In genomic region chr15:65373163-65373651, GRCh38 we compare ENCODE assay signal across 23 cellular contexts. TPM values are rescaled to one million over a fixed set of nuclear protein-coding genes. Genes with fewer than 3 reads are reported as not detected.
DNase-seq lines count a peak whose midpoint lies in the region; ATAC-seq, FAIRE-seq and TF ChIP-seq lines count a peak whose summit lies in the region.
"Had no signal": no experiment of that assay in that cellular context is flagged by ENCODE, and none has a peak within 500 bp of the region (broad histone marks: within the 10 kb centered on the region; RNA-seq: fewer than 3 reads in every experiment).

No MANE protein-coding gene starts in this region.

- H3K27ac ChIP-seq in H9 (ENCODE audit: insufficient read length, low read depth, low read length) (no peak overlapping the region), H1 (ENCODE audit: low read depth, low read length) (no peak overlapping the region)
- H3K27ac ChIP-seq: breast epithelium, psoas muscle, tibial nerve had no signal

- H3K4me1 ChIP-seq in H9 (ENCODE audit: insufficient read depth, low read length) = peaks cover 12% of the 10 kb centered on the region; the same call in 1 of the 2 replicates
- peaks cover 19 to 31% (median 24%) of the 10 kb centered on the region in 4 experiments for H3K4me1 ChIP-seq in H1 (replicated peaks in 1 of 4; ENCODE audit: control insufficient read depth in 3 of 4, insufficient read depth in 4 of 4, low read length in 3 of 4)

- H2BK20ac ChIP-seq in H9 (ENCODE audit: low read depth, low read length, poor library complexity, severe bottlenecking) (no peak overlapping the region), H1 (ENCODE audit: low read length) (no peak overlapping the region)

- TF ChIP-seq POLR2A in H1 (IDR thresholded peaks at IDR 0.05; ENCODE audit: control extremely low read depth in 1 of 2, low read depth in 2 of 2, low read length in 2 of 2) = no peak

- intact Hi-C loops in posterior vena cava (cut with DNase I) = no loop called here

- H3K56ac ChIP-seq in H9 (ENCODE audit: insufficient read length, low read depth, low read length) (no peak overlapping the region), H1 (replicated peaks; ENCODE audit: insufficient read length, low read depth, low read length) (no peak overlapping the region)

- H3K27me3 Mint-ChIP-seq in H9 (ENCODE audit: low read depth) = peaks cover 25% of the 10 kb centered on the region

- H3K9ac ChIP-seq in H9 (ENCODE audit: extremely low read depth, insufficient read length, low read length) = no peak overlapping the region
- H3K9ac ChIP-seq in H1 (replicated peaks in 1 of 4; ENCODE audit: extremely low read depth in 1 of 4, low read depth in 3 of 4, low read length in 3 of 4) = no peak overlapping the region

- H4K8ac ChIP-seq in H9 (replicated peaks; ENCODE audit: insufficient read length, low read depth, low read length) (no peak overlapping the region), H1 (ENCODE audit: extremely low read depth, insufficient read depth, low read length) (peak overlapping the region; percentile 77; the same call in 1 of the 2 replicates)

- H3K9me3 Mint-ChIP-seq in H9 = no peaks in the 10 kb centered on the region
- H3K9me3 Mint-ChIP-seq: activated CD4-positive, alpha-beta memory T cell treated with anti-CD3 and anti-CD28 coated beads for 36 hours; CD8-positive, alpha-beta T cell; T-helper 2 cell treated with Interferon-gamma antibody and Interleukin-4, amounts not matched to agents 5 μg/mL and 100 μg/mL, for 36 hours; WTC11 had no signal

- H2BK12ac ChIP-seq in H9 (ENCODE audit: insufficient read length, low read depth, low read length) (no peak overlapping the region), H1 (ENCODE audit: low read depth, low read length) (no peak overlapping the region)

- no peak overlapping the region for H3K14ac ChIP-seq in H9 (ENCODE audit: insufficient read depth, low read length)
- no peak overlapping the region for H3K14ac ChIP-seq in H1 (ENCODE audit: insufficient read length)

- H3K18ac ChIP-seq in H9 (ENCODE audit: insufficient read length, low read depth, low read length) (no peak overlapping the region), H1 (ENCODE audit: extremely low read depth, low read length) (no peak overlapping the region)

- H3K23me2 ChIP-seq in H9 (ENCODE audit: insufficient read length, low read depth, low read length, poor library complexity, severe bottlenecking) (peaks cover 5% of the 10 kb centered on the region), H1 (ENCODE audit: low read depth, low read length) (peaks cover 10% of the 10 kb centered on the region; the same call in 1 of the 2 replicates)

- DNase-seq in H9 (peak; percentile 19), NCI-H524 treated with DMSO at 0.1 percent for 48 hours (lab: John Stamatoyannopoulos, UW) (peak; percentile 88), H1 (ENCODE audit: low read depth in 1 of 2, low spot score in 2 of 2) (no peak), posterior vena cava (ENCODE audit: low spot score) (peak; percentile 65), DMS153 (lab: John Stamatoyannopoulos, UW) (no peak), OCI-M2 (lab: John Stamatoyannopoulos, UW; ENCODE audit: unreplicated experiment) (no peak)
- DNase-seq: activated CD4-positive, alpha-beta memory T cell treated with anti-CD3 and anti-CD28 coated beads for 36 hours; activated gamma-delta T cell treated with Interleukin-2 at 50 U/mL for 16 hours; CD8-positive, alpha-beta T cell; cortex of kidney; mesendoderm; NCI-H1930; psoas muscle; small intestine; stimulated activated CD4-positive, alpha-beta T cell treated with anti-CD3 and anti-CD28 coated beads, Interleukin-2, amount 100 ng/mL, for 48 hours; stimulated activated naive CD4-positive, alpha-beta T cell treated with Interleukin-2 at 50 U/mL for 16 hours had no signal

- H3K9me3 ChIP-seq in H9 (ENCODE audit: control insufficient read depth, low read depth, low read length) (no peaks in the 10 kb centered on the region), H1 (ENCODE audit: insufficient read depth in 2 of 2, low read depth in 1 of 2, low read length in 1 of 2) (no peaks in the 10 kb centered on the region)
- H3K9me3 ChIP-seq: breast epithelium, psoas muscle, tibial nerve had no signal

- H2BK15ac ChIP-seq in H9 (ENCODE audit: low read depth, low read length) (no peak overlapping the region), H1 (ENCODE audit: low read length) (no peak overlapping the region)

- ATAC-seq in GM18520 (IDR thresholded peaks at IDR 0.05; ENCODE audit: unreplicated experiment) (no peak), HG03159 (IDR thresholded peaks at IDR 0.05; ENCODE audit: unreplicated experiment) (no peak)
- ATAC-seq: CD8-positive, alpha-beta T cell; psoas muscle; WTC11 had no signal

- H3K79me1 ChIP-seq in H9 (ENCODE audit: insufficient read depth, low read depth, low read length, poor library complexity, severe bottlenecking) (no peaks in the 10 kb centered on the region), H1 (ENCODE audit: low read depth, low read length) (no peaks in the 10 kb centered on the region; the same call in 1 of the 2 replicates)

- H3K4me2 ChIP-seq in H9 (ENCODE audit: insufficient read depth, insufficient read length, low read length) = no peak overlapping the region
- H3K4me2 ChIP-seq in H1 (ENCODE audit: insufficient read depth in 1 of 2, low read depth in 2 of 2, low read length in 2 of 2) = no peak overlapping the region

- H3K79me2 ChIP-seq in H9 (ENCODE audit: insufficient read depth, low read length) = no peaks in the 10 kb centered on the region; the same call in 1 of the 2 replicates
- H3K79me2 ChIP-seq in H1 (ENCODE audit: control insufficient read depth in 1 of 2, insufficient read depth in 2 of 2, low read length in 2 of 2) = peaks cover 0 to 17% of the 10 kb centered on the region in 2 experiments; a peak in 1 of 4 replicates

- H2AK5ac ChIP-seq in H9 (ENCODE audit: insufficient read length, low read length) (no peak overlapping the region), H1 (ENCODE audit: low read depth, low read length) (no peak overlapping the region)

- no CpG with 5 or more reads among the region's 11 CpGs for WGBS in H9 (ENCODE audit: extremely low coverage, insufficient read length, low lambda C conversion rate)
- WGBS in H1 (ENCODE audit: extremely low coverage in 1 of 2, insufficient coverage in 1 of 2, insufficient read length in 1 of 2, insufficient replicate concordance in 2 of 2, low coverage in 1 of 2, low lambda C conversion rate in 2 of 2, missing lambda C conversion rate in 1 of 2), 2 experiments = 91% methylated on average over 10 of the region's 11 CpGs; no CpG with 5 or more reads in 1 of the 2 experiments

- H3K4ac ChIP-seq in H9 (ENCODE audit: low read depth, low read length) (no peak overlapping the region), H1 (replicated peaks; ENCODE audit: insufficient read length, low read depth, low read length) (no peak overlapping the region)

- H3K27me3 ChIP-seq in H9 (ENCODE audit: insufficient read depth, low read length) (no peaks in the 10 kb centered on the region; the same call in 1 of the 2 replicates), H1 (replicated peaks in 1 of 4; ENCODE audit: control insufficient read depth in 3 of 4, extremely low read depth in 1 of 4, insufficient read depth in 3 of 4, low read length in 3 of 4) (peaks cover 0 to 13% (median 10%) of the 10 kb centered on the region in 4 experiments; a peak in 5 of 7 replicates)

- CTCF ChIA-PET in H1 (lab: Charles Lee; ENCODE audit: partially characterized antibody) = interaction anchor here (1.3 to 9.3 kb wide), 4 partner anchors 11 to 42 kb away, joined by 3 to 92 read pairs (median 8); no protein-coding TSS in a partner anchor

- no peak for FAIRE-seq in H1 (lab: Jason Lieb, UNC)
- FAIRE-seq: HTR-8/SVneo, small intestine had no signal

- peaks cover 43 to 58% of the 10 kb centered on the region in 2 experiments for H3K4me1 Mint-ChIP-seq in H9

- H3K23ac ChIP-seq in H9 (ENCODE audit: insufficient read length, low read depth, low read length) = no peak overlapping the region
- H3K23ac ChIP-seq in H1 (ENCODE audit: insufficient read length) = no peak overlapping the region

- TF ChIP-seq EP300 in H1 (IDR thresholded peaks at IDR 0.05; ENCODE audit: borderline replicate concordance in 1 of 2, low read depth in 2 of 2, low read length in 2 of 2) = no peak

- H3K4me3 ChIP-seq in H1 (ENCODE audit: extremely low read depth in 1 of 4, insufficient read depth in 2 of 4, low read depth in 3 of 4, low read length in 4 of 4) = no peak overlapping the region
- H3K4me3 ChIP-seq: breast epithelium, psoas muscle, tibial nerve had no signal

- H3K27ac Mint-ChIP-seq in H9 = no peak overlapping the region; a peak in 2 of 7 replicates
- H3K27ac Mint-ChIP-seq: activated CD4-positive, alpha-beta memory T cell treated with anti-CD3 and anti-CD28 coated beads for 36 hours; CD8-positive, alpha-beta T cell; T-helper 2 cell treated with Interferon-gamma antibody and Interleukin-4, amounts not matched to agents 5 μg/mL and 100 μg/mL, for 36 hours had no signal

- H2BK5ac ChIP-seq in H9 (ENCODE audit: insufficient read length, low read length) (no peak overlapping the region), H1 (ENCODE audit: low read depth, low read length) (no peak overlapping the region)

- H2BK120ac ChIP-seq in H9 (ENCODE audit: low read depth, low read length, poor library complexity, severe bottlenecking) (no peak overlapping the region), H1 (replicated peaks; ENCODE audit: low read depth, low read length) (no peak overlapping the region)

- no peak for TF ChIP-seq RAD21 in H1 (IDR thresholded peaks at IDR 0.05 in 1 of 2, conservative IDR thresholded peaks at IDR 0.05 in 1 of 2; ENCODE audit: low read depth in 2 of 2, low read length in 2 of 2)

- H3K36me3 Mint-ChIP-seq in H9 (ENCODE audit: insufficient read depth in 1 of 3, low read depth in 3 of 3) = peaks cover 19 to 24% (median 22%) of the 10 kb centered on the region in 3 experiments; a peak in 6 of 7 replicates
- H3K36me3 Mint-ChIP-seq: activated CD4-positive, alpha-beta memory T cell treated with anti-CD3 and anti-CD28 coated beads for 36 hours; CD8-positive, alpha-beta T cell had no signal

- POLR2A ChIA-PET in H1 (lab: Charles Lee; ENCODE audit: partially characterized antibody) = interaction anchor here (0.9 to 9.2 kb wide), 7 partner anchors 10 to 69 kb away, joined by 3 to 57 read pairs (median 5); partner anchors contain the start of gene RNU5B-1

- no peak overlapping the region for H3T11ph ChIP-seq in H9 (ENCODE audit: low read length)

- H3K4me3 Mint-ChIP-seq in H9 = no peak overlapping the region
- H3K4me3 Mint-ChIP-seq: activated CD4-positive, alpha-beta memory T cell treated with anti-CD3 and anti-CD28 coated beads for 36 hours; CD8-positive, alpha-beta T cell; T-helper 2 cell treated with Interferon-gamma antibody and Interleukin-4, amounts not matched to agents 5 μg/mL and 100 μg/mL, for 36 hours; WTC11 had no signal

- H4K5ac ChIP-seq in H9 (ENCODE audit: insufficient read length, low read depth, low read length) = no peak overlapping the region
- no peak overlapping the region for H4K5ac ChIP-seq in H1 (ENCODE audit: insufficient read length, low read depth, low read length)

- no peak overlapping the region for H4K91ac ChIP-seq in H9 (ENCODE audit: insufficient read length, low read depth, low read length)
- no peak overlapping the region for H4K91ac ChIP-seq in H1 (replicated peaks; ENCODE audit: insufficient read length, low read length)

- peaks cover 0 to 14% (median 5%) of the 10 kb centered on the region in 4 experiments; a peak in 4 of 8 replicates for H3K36me3 ChIP-seq in H1 (ENCODE audit: control insufficient read depth in 2 of 4, insufficient read depth in 4 of 4, low read length in 3 of 4)
- H3K36me3 ChIP-seq: breast epithelium, tibial nerve had no signal

- no peak overlapping the region for H2AFZ ChIP-seq in H9 (ENCODE audit: low read length)
- no peak overlapping the region for H2AFZ ChIP-seq in H1 (ENCODE audit: low read length)

- H4K20me1 ChIP-seq in H9 (ENCODE audit: control insufficient read depth, insufficient read depth, insufficient read length) = no peaks in the 10 kb centered on the region
- H4K20me1 ChIP-seq in H1 (replicated peaks in 1 of 2; ENCODE audit: control insufficient read depth in 1 of 2, insufficient read depth in 2 of 2, low read length in 2 of 2) = peaks cover 0 to 8% of the 10 kb centered on the region in 2 experiments

- TF ChIP-seq CTCF in H9 (conservative IDR thresholded peaks at IDR 0.05) = no peak
- no peak for TF ChIP-seq CTCF in H1 (IDR thresholded peaks at IDR 0.05; ENCODE audit: control extremely low read depth in 1 of 3, insufficient read depth in 1 of 3, low read depth in 1 of 3, low read length in 3 of 3)

RNA-seq across cellular contexts. Expression of gene IGDCC3, which starts 4.6 kb away (rescaled TPM):
- 17.9 and 18.9 TPM in 2 replicates for total RNA-seq in H9 (2021)
- total RNA-seq in H1 (2021; fragmentation: NEBNext Ultra II Directional; extraction: Animal tissue kit (Norgen Biotek cat#: 25700)) = 45.7 and 45.9 TPM in 2 replicates
- 26.8 and 42.3 TPM in 2 replicates for polyA plus RNA-seq in H1 (2011; rRNA removed)
- polyA plus RNA-seq in H1 (2011; cell fraction: cytosol; rRNA removed) = 23.3 TPM
- polyA plus RNA-seq in H1 (2011; cell fraction: nucleus; rRNA removed) = 49.4 TPM
- 26.5 to 37.1 TPM (median 35.2 TPM) in 4 replicates for polyA plus RNA-seq in H1 (2012, experiment 1 of 2)
- 29.5 TPM for polyA plus RNA-seq in H1 (2012, experiment 2 of 2)
- 57.5 TPM for polyA plus RNA-seq in H1 (2013, experiment 1 of 2)
- polyA plus RNA-seq in H1 (2013, experiment 2 of 2) = 60.3 TPM
- polyA minus RNA-seq in H1 (2011; rRNA and poly(A)+ RNA removed) = 22.4 and 28.5 TPM in 2 replicates
- 26.4 TPM for polyA minus RNA-seq in H1 (2011; cell fraction: cytosol; rRNA and poly(A)+ RNA removed)
- polyA minus RNA-seq in H1 (2011; cell fraction: nucleus; rRNA and poly(A)+ RNA removed) = 23.6 TPM
- not detected for total RNA-seq in posterior vena cava
- total RNA-seq: activated CD4-positive, alpha-beta memory T cell treated with anti-CD3 and anti-CD28 coated beads for 36 hours; CD8-positive, alpha-beta T cell; psoas muscle; tibial nerve had no signal
- polyA plus RNA-seq: psoas muscle had no signal

RNA-seq across cellular contexts. Expression of gene IGDCC4, which starts 49.5 kb away (rescaled TPM):
- total RNA-seq in H9 (2021) = 19.8 and 21.7 TPM in 2 replicates
- 7.7 and 7.8 TPM in 2 replicates for total RNA-seq in H1 (2021; fragmentation: NEBNext Ultra II Directional; extraction: Animal tissue kit (Norgen Biotek cat#: 25700))
- 10.3 and 12.7 TPM in 2 replicates for polyA plus RNA-seq in H1 (2011; rRNA removed)
- polyA plus RNA-seq in H1 (2011; cell fraction: cytosol; rRNA removed) = 11.8 TPM
- 32.6 TPM for polyA plus RNA-seq in H1 (2011; cell fraction: nucleus; rRNA removed)
- polyA plus RNA-seq in H1 (2012, experiment 1 of 2) = 9.5 to 12.6 TPM (median 11.6 TPM) in 4 replicates
- 4.2 TPM for polyA plus RNA-seq in H1 (2012, experiment 2 of 2)
- polyA plus RNA-seq in H1 (2013, experiment 1 of 2) = 4.7 TPM
- polyA plus RNA-seq in H1 (2013, experiment 2 of 2) = 4.3 TPM
- polyA minus RNA-seq in H1 (2011; rRNA and poly(A)+ RNA removed) = 11.4 and 13.0 TPM in 2 replicates
- polyA minus RNA-seq in H1 (2011; cell fraction: cytosol; rRNA and poly(A)+ RNA removed) = 6.8 TPM
- polyA minus RNA-seq in H1 (2011; cell fraction: nucleus; rRNA and poly(A)+ RNA removed) = 14.2 TPM
- 1 to 10 TPM; 1.2 to 4.7 TPM for total RNA-seq in posterior vena cava

Comparison
In these comparisons a context has a peak if more than half of its experiments do, and no peak if none do; other contexts are left out.
1. DNase-seq: peak in H9 (single experiment), NCI-H524 treated with DMSO at 0.1 percent for 48 hours (single experiment) and posterior vena cava (single experiment); none in H1 (0 of 2), DMS153 (single experiment) and OCI-M2 (single experiment).
2. RNA of gene IGDCC3, which starts 4.6 kb away (total RNA-seq): 45.7 to 45.9 TPM in H1 and 17.9 to 18.9 TPM in H9; not detected in posterior vena cava; every median in the first group is over 10 times any median in the second.